ENCODE assay signal across 8 cellular contexts in the genomic region with DNA sequence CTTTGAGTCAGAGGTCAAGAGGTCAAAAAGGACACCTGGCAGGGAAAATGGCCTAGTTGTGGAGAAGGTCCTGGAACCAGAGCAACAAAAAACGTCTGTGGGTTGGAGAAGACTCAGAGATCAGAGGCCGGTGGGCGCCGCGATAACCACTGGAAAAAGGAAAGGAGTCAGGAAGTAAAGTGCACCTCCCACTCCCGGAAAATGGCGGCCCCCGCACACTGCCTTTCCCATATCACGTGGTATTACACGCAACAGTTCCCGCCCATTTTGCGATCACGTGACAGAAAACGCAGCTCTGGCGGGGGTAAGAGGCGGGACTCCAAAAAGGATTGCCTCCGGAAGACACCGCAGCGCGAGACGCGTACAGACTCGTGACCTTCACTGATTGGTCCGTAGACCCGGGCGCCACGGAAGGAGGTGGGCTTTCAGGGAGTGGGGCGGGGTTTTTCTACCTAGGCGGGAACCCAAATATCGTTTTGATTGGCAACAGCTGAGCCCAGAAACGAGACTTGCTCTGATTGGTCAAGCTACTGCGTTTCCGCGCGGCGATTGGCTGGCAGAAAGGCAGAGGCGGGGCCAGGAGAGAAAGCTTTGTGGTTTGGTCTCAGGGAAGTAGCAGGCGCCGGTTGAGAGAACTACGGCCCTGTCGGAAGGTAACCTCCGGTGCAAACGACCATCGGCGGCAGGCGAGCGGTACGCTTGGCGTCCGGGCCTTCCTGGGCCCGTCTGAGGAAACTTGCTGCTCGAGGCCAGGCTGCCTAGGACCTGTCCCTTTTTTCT. TPM values are rescaled to one million over a fixed set of nuclear protein-coding genes. Genes with fewer than 3 reads are reported as not detected.
DNase-seq lines count a peak whose midpoint lies in the region; ATAC-seq and TF ChIP-seq lines count a peak whose summit lies in the region.

A gene with protein sequence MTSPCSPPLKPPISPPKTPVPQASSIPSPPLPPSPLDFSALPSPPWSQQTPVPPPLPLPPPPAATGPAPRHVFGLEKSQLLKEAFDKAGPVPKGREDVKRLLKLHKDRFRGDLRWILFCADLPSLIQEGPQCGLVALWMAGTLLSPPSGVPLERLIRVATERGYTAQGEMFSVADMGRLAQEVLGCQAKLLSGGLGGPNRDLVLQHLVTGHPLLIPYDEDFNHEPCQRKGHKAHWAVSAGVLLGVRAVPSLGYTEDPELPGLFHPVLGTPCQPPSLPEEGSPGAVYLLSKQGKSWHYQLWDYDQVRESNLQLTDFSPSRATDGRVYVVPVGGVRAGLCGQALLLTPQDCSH (minus strand): TSS at position 193 of the 780 bp plus-strand sequence. CDS start 674 bp downstream, outside the sequence.

- H3K9me3 ChIP-seq in BE2C: no peaks in the 10 kb centered on the region
- H3K9me3 ChIP-seq in colonic mucosa: no peaks in the 10 kb centered on the region

- H3K9ac ChIP-seq in colonic mucosa (ENCODE audit: low read depth in 2 of 2, low read length in 2 of 2): peak within 1 kb of the TSS; percentile 72 to 98

- intact Hi-C loops in colonic mucosa (cut with DNase I): no loop called here

- H3K4me3 ChIP-seq in BE2C (ENCODE audit: low read depth, low read length) (peak within 1 kb of the TSS; percentile 93), colonic mucosa (peak within 1 kb of the TSS; percentile 51)

- H3K36me3 ChIP-seq in BE2C: peaks cover 18% of the 10 kb centered on the region
- H3K36me3 ChIP-seq in colonic mucosa: no peaks in the 10 kb centered on the region

- peak; percentile 75 for ATAC-seq in HG03460 (IDR thresholded peaks at IDR 0.05; ENCODE audit: unreplicated experiment)

- H3K4me1 ChIP-seq in BE2C: peaks cover 3% of the 10 kb centered on the region; the same call in 1 of the 2 replicates
- H3K4me1 ChIP-seq in colonic mucosa: peaks cover 13% of the 10 kb centered on the region

- DNase-seq in BE2C (peak; percentile 100), GM19240 (ENCODE audit: insufficient read length, low spot score) (peak; percentile 94), NCI-H526 (lab: John Stamatoyannopoulos, UW) (peak; percentile 100), colonic mucosa (peak; percentile 100)
- DNase-seq in activated CD4-positive, alpha-beta T cell treated with anti-CD3 and anti-CD28 coated beads for 48 hours: peak; percentile 100
- DNase-seq in stimulated activated CD4-positive, alpha-beta T cell treated with anti-CD3 and anti-CD28 coated beads, Interleukin-1b, Interleukin-23, amount 100 ng/mL, for 4 hours (ENCODE audit: low read depth in 2 of 2): peak; percentile 95 to 99

- no peak for TF ChIP-seq CTCF in BE2C (IDR thresholded peaks at IDR 0.05; ENCODE audit: low read depth, low read length)
- no peak for TF ChIP-seq CTCF in colonic mucosa (IDR thresholded peaks at IDR 0.05)

- H3K27ac ChIP-seq in colonic mucosa: peak within 1 kb of the TSS; percentile 88
- peak within 1 kb of the TSS; percentile 96 for H3K27ac ChIP-seq in layer of hippocampus (ENCODE audit: low read depth, low read length)

- H3K27me3 ChIP-seq in BE2C (no peaks in the 10 kb centered on the region), colonic mucosa (no peaks in the 10 kb centered on the region), layer of hippocampus (ENCODE audit: control insufficient read depth, insufficient read depth, low read length) (no peaks in the 10 kb centered on the region)

RNA-seq across cellular contexts. Expression of the gene that starts here (rescaled TPM):
- 21.1 TPM for polyA plus RNA-seq in BE2C (2012; ENCODE audit: insufficient read depth, insufficient read length, low read depth)
- 10 to 100 TPM; 11.1 to 18.7 TPM for total RNA-seq in colonic mucosa

Comparison
In these comparisons a context has a peak if more than half of its experiments do, and no peak if none do; other contexts are left out.
1. Peak in every context shown above with its lines: DNase-seq, ATAC-seq, H3K4me3 ChIP-seq and H3K27ac ChIP-seq.